ENCODE assay signal across 26 cellular contexts in the genomic region with DNA sequence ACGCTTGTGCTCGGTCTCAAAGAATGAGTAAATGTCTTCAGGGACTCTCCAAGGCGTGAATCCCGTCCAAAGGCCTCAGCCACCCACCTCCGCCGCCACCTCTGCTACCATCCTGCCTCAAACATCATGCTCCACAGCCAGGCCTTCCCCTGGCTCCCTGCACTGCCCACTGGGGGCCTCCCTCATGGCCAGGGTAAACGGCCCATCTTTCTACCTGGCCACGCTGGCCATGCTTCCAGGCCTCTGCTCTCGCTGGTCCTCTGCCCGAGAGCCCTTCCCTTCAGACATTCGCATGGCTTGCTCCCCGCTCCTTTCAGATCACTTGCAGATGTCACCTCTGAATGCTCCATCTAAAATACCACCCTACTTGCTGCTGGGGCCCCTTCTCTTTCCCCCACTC.
"Had no signal": no experiment of that assay in that cellular context is flagged by ENCODE, and none has a peak within 500 bp of the region (broad histone marks: within the 10 kb centered on the region; RNA-seq: fewer than 3 reads in every experiment).

No MANE protein-coding gene starts in this region.

- H3K4me3 Mint-ChIP-seq: naive thymus-derived CD4-positive, alpha-beta T cell; nephron; neural crest cell; stimulated activated naive B cell treated with anti-CD40 and anti-IgM and Interleukin-4, amounts not matched to agents 10 μg/mL and 1 μg/mL and 100 μg/mL, for 72 hours had no signal

- H3K4me3 ChIP-seq: left ventricle myocardium inferior, lung, mucosa of descending colon, psoas muscle, skin epidermis, stomach, testis, thyroid gland, uterus had no signal

- H3K36me3 Mint-ChIP-seq: naive thymus-derived CD4-positive, alpha-beta T cell had no signal

- H3K4me1 Mint-ChIP-seq: naive thymus-derived CD4-positive, alpha-beta T cell; nephron; neural crest cell; stimulated activated naive B cell treated with anti-CD40 and anti-IgM and Interleukin-4, amounts not matched to agents 10 μg/mL and 1 μg/mL and 100 μg/mL, for 72 hours had no signal

- ATAC-seq: left colon; mucosa of descending colon; naive thymus-derived CD4-positive, alpha-beta T cell; psoas muscle; sciatic nerve; stimulated activated naive B cell treated with anti-CD40 and anti-IgM and Interleukin-4, amounts not matched to agents 10 μg/mL and 1 μg/mL and 100 μg/mL, for 72 hours; stimulated activated naive CD8-positive, alpha-beta T cell treated with anti-CD3 and anti-CD28 coated beads, Interleukin-15, Interleukin-2, amounts not matched to agents 100 U/mL and 50 U/mL, for 24 hours had no signal

- DNase-seq: hippocampal formation; kidney glomerular epithelial cell; left colon; left ventricle myocardium inferior; mesendoderm; midbrain; mucosa of descending colon; nucleus accumbens; psoas muscle; stimulated activated CD4-positive, alpha-beta T cell treated with anti-CD3 and anti-CD28 coated beads, Interleukin-12 subunit alpha, Interleukin-12 subunit beta, amount 100 ng/mL, for 4 hours; stimulated activated CD4-positive, alpha-beta T cell treated with anti-CD3 and anti-CD28 coated beads, Interleukin-15, amount 100 ng/mL, for 24 hours; stimulated activated CD4-positive, alpha-beta T cell treated with anti-CD3 and anti-CD28 coated beads, Interleukin-2, amount 100 ng/mL, for 24 hours; stimulated activated CD4-positive, alpha-beta T cell treated with anti-CD3 and anti-CD28 coated beads, Interleukin-4, amount 100 ng/mL, for 1 hour; stimulated activated naive B cell treated with anti-CD40 and anti-IgM and Interleukin-4, amounts not matched to agents 10 μg/mL and 1 μg/mL and 100 μg/mL, for 72 hours; stimulated activated naive CD8-positive, alpha-beta T cell treated with anti-CD3 and anti-CD28 coated beads, Interleukin-15, Interleukin-2, amounts not matched to agents 100 U/mL and 50 U/mL, for 24 hours; stomach; testis; thyroid gland; trophoblast cell; uterus had no signal

- H3K27ac Mint-ChIP-seq: naive thymus-derived CD4-positive, alpha-beta T cell; nephron; stimulated activated naive B cell treated with anti-CD40 and anti-IgM and Interleukin-4, amounts not matched to agents 10 μg/mL and 1 μg/mL and 100 μg/mL, for 72 hours had no signal
